ENCODE assay signal across 1 cellular context in genomic region chr1:2103901-2104590, GRCh38.
TF ChIP-seq lines count a peak whose summit lies in the region.

No MANE protein-coding gene starts in this region.

TF ChIP-seq in HepG2, 621 proteins besides CTCF, POLR2A, EP300 and RAD21:
- TF ChIP-seq SMAD9 (CRISPR knock-in tag; IDR thresholded peaks at IDR 0.05) = no peak
- TF ChIP-seq ZNF552 (CRISPR knock-in tag; IDR thresholded peaks at IDR 0.05; ENCODE audit: borderline replicate concordance) = no peak
- TF ChIP-seq NR2F6 (IDR thresholded peaks at IDR 0.05) = no peak
- TF ChIP-seq NR2F6 (CRISPR knock-in tag; IDR thresholded peaks at IDR 0.05) = no peak
- TF ChIP-seq ZNF20 (CRISPR knock-in tag; IDR thresholded peaks at IDR 0.05) = no peak
- 0 out of 2 replicates have a peak, but pooled peaks have one; percentile 5 for TF ChIP-seq ZNF292 (CRISPR knock-in tag; IDR thresholded peaks at IDR 0.05; ENCODE audit: borderline replicate concordance, low read depth)
